Comparison of ENCODE assay signal across 8 cellular contexts in the genomic region with DNA sequence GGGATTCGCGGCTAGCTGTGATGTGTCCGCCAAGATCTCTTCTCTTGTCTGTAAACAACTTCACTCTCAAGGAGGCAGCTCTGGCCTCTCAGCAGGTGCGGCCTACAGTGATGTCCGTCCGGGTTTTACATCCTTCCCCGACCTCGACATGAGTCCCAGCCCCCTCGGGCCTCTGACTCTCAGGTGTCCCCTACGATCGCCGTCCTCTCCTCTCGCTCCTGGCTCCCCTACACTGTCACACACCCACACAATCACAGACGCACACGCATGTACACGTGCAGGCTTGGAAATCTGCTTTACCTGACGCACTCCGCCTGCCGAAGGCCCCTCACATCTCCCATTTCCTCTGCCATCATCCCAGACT.
DNase-seq lines count a peak whose midpoint lies in the region; ATAC-seq and TF ChIP-seq lines count a peak whose summit lies in the region.

No MANE protein-coding gene starts in this region.

- peak overlapping the region; percentile 82 to 92 for H3K9ac ChIP-seq in mucosa of rectum (ENCODE audit: low read depth in 1 of 2, low read length in 2 of 2)

- no peaks in the 10 kb centered on the region for H3K9me3 ChIP-seq in mucosa of rectum (ENCODE audit: control insufficient read depth in 2 of 2, low read length in 2 of 2)

- ATAC-seq in HG02610 (IDR thresholded peaks at IDR 0.05; ENCODE audit: unreplicated experiment) = no peak

- no peaks in the 10 kb centered on the region for H3K27me3 ChIP-seq in mucosa of rectum (ENCODE audit: control insufficient read depth in 2 of 2, insufficient read depth in 2 of 2, low read length in 2 of 2)

- DNase-seq in COLO668 (lab: John Stamatoyannopoulos, UW; ENCODE audit: unreplicated experiment) (peak; percentile 50), LNCaP clone FGC (ENCODE audit: low read depth) (no peak), T1000 (lab: John Stamatoyannopoulos, UW) (no peak)
- no peak for DNase-seq in stimulated activated CD4-positive, alpha-beta T cell treated with anti-CD3 and anti-CD28 coated beads, Interleukin-2, amount 100 ng/mL, for 24 hours
- no peak for DNase-seq in activated CD4-positive, alpha-beta T cell treated with anti-CD3 and anti-CD28 coated beads for 48 hours

- H3K27ac ChIP-seq in cingulate gyrus (ENCODE audit: low read depth, low read length) = peak overlapping the region; percentile 82
- peak overlapping the region; percentile 80 to 82 for H3K27ac ChIP-seq in mucosa of rectum (ENCODE audit: low read depth in 2 of 2, low read length in 2 of 2)

- H3K36me3 ChIP-seq in mucosa of rectum (ENCODE audit: control insufficient read depth in 2 of 2, insufficient read depth in 2 of 2, low read length in 2 of 2) = no peaks in the 10 kb centered on the region

- H3K4me3 ChIP-seq in LNCaP clone FGC (ENCODE audit: low read depth, low read length) (peak overlapping the region; percentile 76), mucosa of rectum (ENCODE audit: low read length in 2 of 2) (peak overlapping the region; percentile 78 to 88)

- peaks cover 15 to 38% of the 10 kb centered on the region in 2 donors for H3K4me1 ChIP-seq in mucosa of rectum (ENCODE audit: control insufficient read depth in 2 of 2, insufficient read depth in 2 of 2, low read length in 2 of 2)

- no peak for TF ChIP-seq CTCF in LNCaP clone FGC (IDR thresholded peaks at IDR 0.05; ENCODE audit: control insufficient read depth, extremely low read depth, insufficient read depth)
